Comparison of ENCODE assay signal across 11 cellular contexts in the genomic region with DNA sequence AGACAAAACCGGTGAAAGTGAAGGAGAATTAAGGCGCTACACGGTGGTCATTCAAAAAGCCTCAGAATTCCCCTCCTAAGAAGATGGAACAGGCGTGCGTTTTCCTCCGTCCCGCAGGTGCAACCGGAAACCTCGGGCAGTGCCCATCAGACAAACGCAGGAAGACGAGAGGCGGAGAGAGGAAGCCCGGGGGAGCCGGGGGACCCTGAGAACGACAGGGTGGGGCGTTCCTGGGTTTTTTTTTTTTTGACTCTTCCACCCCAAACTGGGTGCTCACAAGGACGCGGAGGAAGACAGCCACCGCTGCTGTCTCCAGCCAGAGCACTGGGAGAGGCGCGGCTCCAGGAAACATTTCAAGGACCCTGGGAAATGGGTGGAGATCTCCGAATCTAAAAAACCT. TPM values are rescaled to one million over a fixed set of nuclear protein-coding genes. Genes with fewer than 3 reads are reported as not detected.
A peak's percentile ranks its signal among the peaks of the same experiment; 100 is the strongest.
DNase-seq lines count a peak whose midpoint lies in the region; ATAC-seq, FAIRE-seq and TF ChIP-seq lines count a peak whose summit lies in the region.
"Had no signal": no experiment of that assay in that cellular context is flagged by ENCODE, and none has a peak within 500 bp of the region (broad histone marks: within the 10 kb centered on the region; RNA-seq: fewer than 3 reads in every experiment).

No MANE protein-coding gene starts in this region.

- no peak for TF ChIP-seq RAD21 in H1 (IDR thresholded peaks at IDR 0.05 in 1 of 2, conservative IDR thresholded peaks at IDR 0.05 in 1 of 2; ENCODE audit: low read depth in 2 of 2, low read length in 2 of 2)

- H3K27me3 Mint-ChIP-seq in CD4-positive, alpha-beta memory T cell, result no peaks in the 10 kb centered on the region
- H3K27me3 Mint-ChIP-seq in neural progenitor cell (ENCODE audit: insufficient read depth, low read depth), result peaks cover 21% of the 10 kb centered on the region

- peak overlapping the region; percentile 36 to 72 for H3K4me3 ChIP-seq in CD4-positive, alpha-beta memory T cell (ENCODE audit: low read length in 2 of 2)
- H3K4me3 ChIP-seq in H1 (ENCODE audit: extremely low read depth in 1 of 4, insufficient read depth in 2 of 4, low read depth in 3 of 4, low read length in 4 of 4) (peak overlapping the region in 3 of 4 experiments; percentile 30 to 57 (median 38); a peak in 3 of 8 replicates), neural progenitor cell (peak overlapping the region; percentile 44), gastroesophageal sphincter (peak overlapping the region in 1 of 2 donors; percentile 55)

- H3K23ac ChIP-seq in H1 (ENCODE audit: insufficient read length), result no peak overlapping the region

- POLR2A ChIA-PET in CD4-positive, alpha-beta memory T cell (lab: Charles Lee; ENCODE audit: partially characterized antibody), result interaction anchor here (1.1 kb wide), 1 partner anchor 391 kb away, joined by 4 read pairs; no protein-coding TSS in a partner anchor
- POLR2A ChIA-PET in H1 (lab: Charles Lee; ENCODE audit: partially characterized antibody), result interaction anchor here (0.6 to 1.4 kb wide), 3 partner anchors 9 to 158 kb away, joined by 3 read pairs; no protein-coding TSS in a partner anchor

- no peak overlapping the region for H3K14ac ChIP-seq in H1 (ENCODE audit: insufficient read length)

- H3K36me3 ChIP-seq in CD4-positive, alpha-beta memory T cell (ENCODE audit: insufficient read depth, low read length), result no peaks in the 10 kb centered on the region
- no peaks in the 10 kb centered on the region for H3K36me3 ChIP-seq in H1 (ENCODE audit: control insufficient read depth in 2 of 4, insufficient read depth in 4 of 4, low read length in 3 of 4)
- H3K36me3 ChIP-seq in neural progenitor cell, result no peaks in the 10 kb centered on the region
- no peaks in the 10 kb centered on the region for H3K36me3 ChIP-seq in gastroesophageal sphincter

- H3K56ac ChIP-seq in H1 (replicated peaks; ENCODE audit: insufficient read length, low read depth, low read length), result no peak overlapping the region

- FAIRE-seq in H1 (lab: Jason Lieb, UNC), result no peak

- H3K9ac ChIP-seq in H1 (replicated peaks in 1 of 4; ENCODE audit: extremely low read depth in 1 of 4, low read depth in 3 of 4, low read length in 3 of 4), result no peak overlapping the region
- no peak overlapping the region for H3K9ac ChIP-seq in neural progenitor cell

- H3K18ac ChIP-seq in H1 (ENCODE audit: extremely low read depth, low read length), result no peak overlapping the region

- ATAC-seq in gastroesophageal sphincter, result no peak
- ATAC-seq in HG03378 (IDR thresholded peaks at IDR 0.05; ENCODE audit: unreplicated experiment), result no peak

- no peak overlapping the region for H4K5ac ChIP-seq in H1 (ENCODE audit: insufficient read length, low read depth, low read length)

- peak overlapping the region; percentile 77 to 84 for H3K4me2 ChIP-seq in H1 (ENCODE audit: insufficient read depth in 1 of 2, low read depth in 2 of 2, low read length in 2 of 2)
- H3K4me2 ChIP-seq in neural progenitor cell, result peak overlapping the region; percentile 74

- no peak overlapping the region for H2BK5ac ChIP-seq in H1 (ENCODE audit: low read depth, low read length)

- H3K79me1 ChIP-seq in H1 (ENCODE audit: low read depth, low read length), result no peaks in the 10 kb centered on the region

- DNase-seq in CD4-positive, alpha-beta memory T cell, result peak in 1 of 5 donors; percentile 6
- peak; percentile 33 for DNase-seq in NCI-H69 (lab: John Stamatoyannopoulos, UW)
- DNase-seq in H1 (ENCODE audit: low read depth in 1 of 2, low spot score in 2 of 2), result no peak
- peak; percentile 25 for DNase-seq in neural progenitor cell (ENCODE audit: low spot score)
- DNase-seq in islet precursor cell, result no peak
- DNase-seq in GM13977 (ENCODE audit: low spot score), result no peak
- DNase-seq: NCI-H1436 treated with DMSO at 0.1 percent for 48 hours had no signal

- H3K27me3 ChIP-seq in CD4-positive, alpha-beta memory T cell (ENCODE audit: insufficient read depth, low read length), result no peaks in the 10 kb centered on the region
- peaks cover 5 to 22% (median 18%) of the 10 kb centered on the region in 4 experiments for H3K27me3 ChIP-seq in H1 (replicated peaks in 1 of 4; ENCODE audit: control insufficient read depth in 3 of 4, extremely low read depth in 1 of 4, insufficient read depth in 3 of 4, low read length in 3 of 4)
- peaks cover 26% of the 10 kb centered on the region for H3K27me3 ChIP-seq in neural progenitor cell
- H3K27me3 ChIP-seq in gastroesophageal sphincter, result peaks cover 25% of the 10 kb centered on the region

- peak overlapping the region; percentile 23 to 93 (median 88) for H3K27ac Mint-ChIP-seq in CD4-positive, alpha-beta memory T cell
- H3K27ac Mint-ChIP-seq in neural progenitor cell, result peak overlapping the region; percentile 30

- no peak for TF ChIP-seq POLR2A in H1 (IDR thresholded peaks at IDR 0.05; ENCODE audit: control extremely low read depth in 1 of 2, low read depth in 2 of 2, low read length in 2 of 2)
- TF ChIP-seq POLR2A in gastroesophageal sphincter (IDR thresholded peaks at IDR 0.05), result no peak

- H2BK12ac ChIP-seq in H1 (ENCODE audit: low read depth, low read length), result no peak overlapping the region

- H4K8ac ChIP-seq in H1 (ENCODE audit: extremely low read depth, insufficient read depth, low read length), result no peak overlapping the region

- H3K4ac ChIP-seq in H1 (replicated peaks; ENCODE audit: insufficient read length, low read depth, low read length), result no peak overlapping the region

- H3K9me3 Mint-ChIP-seq in CD4-positive, alpha-beta memory T cell, result peaks cover 0 to 4% (median 0%) of the 10 kb centered on the region in 8 donors
- peaks cover 22% of the 10 kb centered on the region for H3K9me3 Mint-ChIP-seq in neural progenitor cell

- intact Hi-C loops in CD4-positive, alpha-beta memory T cell (cut with micrococcal nuclease), result loop anchor here (5.0 to 10.0 kb wide), 2 partner anchors 128 to 396 kb away; a partner anchor contains a TSS

- no peak for TF ChIP-seq EP300 in H1 (IDR thresholded peaks at IDR 0.05; ENCODE audit: borderline replicate concordance in 1 of 2, low read depth in 2 of 2, low read length in 2 of 2)
- no peak for TF ChIP-seq EP300 in gastroesophageal sphincter (IDR thresholded peaks at IDR 0.05)

- H3K23me2 ChIP-seq in H1 (ENCODE audit: low read depth, low read length), result peaks cover 8% of the 10 kb centered on the region; the same call in 1 of the 2 replicates

- no peak overlapping the region for H2BK120ac ChIP-seq in H1 (replicated peaks; ENCODE audit: low read depth, low read length)

- WGBS in H1 (ENCODE audit: extremely low coverage in 1 of 2, insufficient coverage in 1 of 2, insufficient read length in 1 of 2, insufficient replicate concordance in 2 of 2, low coverage in 1 of 2, low lambda C conversion rate in 2 of 2, missing lambda C conversion rate in 1 of 2), 2 experiments, result 39% methylated on average over 22 of the region's 22 CpGs; no CpG with 5 or more reads in 1 of the 2 experiments
- WGBS in gastroesophageal sphincter (ENCODE audit: low coverage in 1 of 2), 2 donors, result 35% methylated on average over 8 to 20 of the region's 22 CpGs

- H3K36me3 Mint-ChIP-seq in CD4-positive, alpha-beta memory T cell, result peaks cover 0 to 2% of the 10 kb centered on the region in 2 donors
- peaks cover 9% of the 10 kb centered on the region for H3K36me3 Mint-ChIP-seq in neural progenitor cell

- H3F3A ChIP-seq in neural progenitor cell (ENCODE audit: low read depth), result peaks cover 12% of the 10 kb centered on the region

- no peak overlapping the region for H2BK15ac ChIP-seq in H1 (ENCODE audit: low read length)

- TF ChIP-seq CTCF in H1 (IDR thresholded peaks at IDR 0.05; ENCODE audit: control extremely low read depth in 1 of 3, insufficient read depth in 1 of 3, low read depth in 1 of 3, low read length in 3 of 3) (no peak), neural progenitor cell (IDR thresholded peaks at IDR 0.05) (no peak), GM13977 (IDR thresholded peaks at IDR 0.05; ENCODE audit: extremely low read depth, insufficient read depth, missing control alignments) (no peak), gastroesophageal sphincter (IDR thresholded peaks at IDR 0.05) (no peak)

- H3K79me2 ChIP-seq in H1 (ENCODE audit: control insufficient read depth in 1 of 2, insufficient read depth in 2 of 2, low read length in 2 of 2), result no peaks in the 10 kb centered on the region
- H3K79me2 ChIP-seq in neural progenitor cell (ENCODE audit: low read depth), result no peaks in the 10 kb centered on the region

- H2AK5ac ChIP-seq in H1 (ENCODE audit: low read depth, low read length), result no peak overlapping the region

- H2AFZ ChIP-seq in H1 (ENCODE audit: low read length) (no peak overlapping the region; the same call in 1 of the 2 replicates), neural progenitor cell (replicated peaks) (no peak overlapping the region)

- CTCF ChIA-PET in CD4-positive, alpha-beta memory T cell (lab: Charles Lee; ENCODE audit: partially characterized antibody), result interaction anchor here (1.0 kb wide), 3 partner anchors 60 to 210 kb away, joined by 3 read pairs; a partner anchor contains a TSS
- CTCF ChIA-PET in H1 (lab: Charles Lee; ENCODE audit: partially characterized antibody), result interaction anchor here (0.8 to 3.0 kb wide), 12 partner anchors 9 to 549 kb away, joined by 3 to 20 read pairs (median 4); a partner anchor contains a TSS

- H3K9me3 ChIP-seq in CD4-positive, alpha-beta memory T cell (ENCODE audit: control insufficient read depth in 1 of 2, low read length in 2 of 2), result no peaks in the 10 kb centered on the region
- H3K9me3 ChIP-seq in H1 (ENCODE audit: insufficient read depth in 2 of 2, low read depth in 1 of 2, low read length in 1 of 2) (peaks cover 2 to 4% of the 10 kb centered on the region in 2 experiments; a peak in 2 of 4 replicates), neural progenitor cell (ENCODE audit: low read depth) (no peaks in the 10 kb centered on the region), gastroesophageal sphincter (peaks cover 0 to 10% (median 0%) of the 10 kb centered on the region in 3 donors)

- no peak overlapping the region for H2BK20ac ChIP-seq in H1 (ENCODE audit: low read length)

- peaks cover 17% of the 10 kb centered on the region for H3K4me1 ChIP-seq in CD4-positive, alpha-beta memory T cell (ENCODE audit: insufficient read depth, low read length)
- H3K4me1 ChIP-seq in H1 (replicated peaks in 1 of 4; ENCODE audit: control insufficient read depth in 3 of 4, insufficient read depth in 4 of 4, low read length in 3 of 4), result peaks cover 0 to 3% (median 0%) of the 10 kb centered on the region in 4 experiments; a peak in 2 of 7 replicates
- H3K4me1 ChIP-seq in neural progenitor cell, result peaks cover 10% of the 10 kb centered on the region
- H3K4me1 ChIP-seq in gastroesophageal sphincter, result peaks cover 0 to 16% (median 0%) of the 10 kb centered on the region in 3 donors

- H3K4me1 Mint-ChIP-seq in CD4-positive, alpha-beta memory T cell, result peaks cover 12 to 25% (median 17%) of the 10 kb centered on the region in 4 donors
- peaks cover 23% of the 10 kb centered on the region for H3K4me1 Mint-ChIP-seq in neural progenitor cell

- peak overlapping the region; percentile 80 to 96 (median 90) for H3K4me3 Mint-ChIP-seq in CD4-positive, alpha-beta memory T cell
- peak overlapping the region; percentile 84 for H3K4me3 Mint-ChIP-seq in neural progenitor cell

- no peak overlapping the region for H4K91ac ChIP-seq in H1 (replicated peaks; ENCODE audit: insufficient read length, low read length)

- H3K27ac ChIP-seq in CD4-positive, alpha-beta memory T cell (ENCODE audit: low read depth, low read length), result no peak overlapping the region
- H3K27ac ChIP-seq in H1 (ENCODE audit: low read depth, low read length) (no peak overlapping the region), neural progenitor cell (no peak overlapping the region), gastroesophageal sphincter (peak overlapping the region in 1 of 4 donors; percentile 65)

- in situ Hi-C loops in GM13977 (cut with MboI; ENCODE audit: low pct_unique_long_range_greater_than_20kb, low sequenced_read_pairs, unreplicated experiment), result no loop called here

- H4K20me1 ChIP-seq in H1 (replicated peaks in 1 of 2; ENCODE audit: control insufficient read depth in 1 of 2, insufficient read depth in 2 of 2, low read length in 2 of 2) (no peaks in the 10 kb centered on the region), neural progenitor cell (ENCODE audit: low read depth) (no peaks in the 10 kb centered on the region)

RNA-seq across cellular contexts. Expression of a gene that starts 25.4 kb away (rescaled TPM):
- not detected for total RNA-seq in CD4-positive, alpha-beta memory T cell
- polyA plus RNA-seq in CD4-positive, alpha-beta memory T cell, result under 1 TPM in 1 of 2 donors, not detected in 1; 0.30 TPM
- total RNA-seq in H1 (2021; fragmentation: NEBNext Ultra II Directional; extraction: Animal tissue kit (Norgen Biotek cat#: 25700)), result not detected in 2 replicates
- not detected in 2 replicates for polyA plus RNA-seq in H1 (2011; rRNA removed)
- polyA plus RNA-seq in H1 (2011; cell fraction: cytosol; rRNA removed), result not detected
- polyA plus RNA-seq in H1 (2011; cell fraction: nucleus; rRNA removed), result not detected
- polyA plus RNA-seq in H1 (2012, experiment 1 of 2), result 0.31 to 0.41 TPM (median 0.38 TPM) in 4 replicates
- not detected for polyA plus RNA-seq in H1 (2012, experiment 2 of 2)
- not detected for polyA plus RNA-seq in H1 (2013, experiment 1 of 2)
- not detected for polyA plus RNA-seq in H1 (2013, experiment 2 of 2)
- not detected in 2 replicates for polyA minus RNA-seq in H1 (2011; rRNA and poly(A)+ RNA removed)
- not detected for polyA minus RNA-seq in H1 (2011; cell fraction: cytosol; rRNA and poly(A)+ RNA removed)
- not detected for polyA minus RNA-seq in H1 (2011; cell fraction: nucleus; rRNA and poly(A)+ RNA removed)
- total RNA-seq in neural progenitor cell (ENCODE audit: low replicate concordance) (not detected in 2 replicates), gastroesophageal sphincter (not detected)
- total RNA-seq: H4, renal cortical epithelial cell had no signal

RNA-seq across cellular contexts. Expression of a gene that starts 59.2 kb away (rescaled TPM):
- total RNA-seq in CD4-positive, alpha-beta memory T cell, result not detected
- not detected for polyA plus RNA-seq in CD4-positive, alpha-beta memory T cell
- not detected in 2 replicates for total RNA-seq in H1 (2021; fragmentation: NEBNext Ultra II Directional; extraction: Animal tissue kit (Norgen Biotek cat#: 25700))
- polyA plus RNA-seq in H1 (2011; rRNA removed), result 0.31 and 0.39 TPM in 2 replicates
- 0.67 TPM for polyA plus RNA-seq in H1 (2011; cell fraction: cytosol; rRNA removed)
- polyA plus RNA-seq in H1 (2011; cell fraction: nucleus; rRNA removed), result 0.47 TPM
- polyA plus RNA-seq in H1 (2012, experiment 1 of 2), result 0.16 to 0.58 TPM (median 0.23 TPM) in 4 replicates
- 0.20 TPM for polyA plus RNA-seq in H1 (2012, experiment 2 of 2)
- 0.12 TPM for polyA plus RNA-seq in H1 (2013, experiment 1 of 2)
- 0.07 TPM for polyA plus RNA-seq in H1 (2013, experiment 2 of 2)
- polyA minus RNA-seq in H1 (2011; rRNA and poly(A)+ RNA removed), result not detected in 2 replicates
- not detected for polyA minus RNA-seq in H1 (2011; cell fraction: cytosol; rRNA and poly(A)+ RNA removed)
- polyA minus RNA-seq in H1 (2011; cell fraction: nucleus; rRNA and poly(A)+ RNA removed), result not detected
- total RNA-seq in neural progenitor cell (ENCODE audit: low replicate concordance), result 0.28 TPM in 1 of 2 replicates, not detected in the other
- not detected for total RNA-seq in gastroesophageal sphincter
- total RNA-seq: H4, renal cortical epithelial cell had no signal

Comparison
In these comparisons a context has a peak if more than half of its experiments do, and no peak if none do; other contexts are left out.
1. DNase-seq: peak in NCI-H69 (single experiment) and neural progenitor cell (single experiment); none in H1 (0 of 2), islet precursor cell (single experiment) and GM13977 (single experiment).